ENCODE assay signal across 11 cellular contexts in the genomic region with DNA sequence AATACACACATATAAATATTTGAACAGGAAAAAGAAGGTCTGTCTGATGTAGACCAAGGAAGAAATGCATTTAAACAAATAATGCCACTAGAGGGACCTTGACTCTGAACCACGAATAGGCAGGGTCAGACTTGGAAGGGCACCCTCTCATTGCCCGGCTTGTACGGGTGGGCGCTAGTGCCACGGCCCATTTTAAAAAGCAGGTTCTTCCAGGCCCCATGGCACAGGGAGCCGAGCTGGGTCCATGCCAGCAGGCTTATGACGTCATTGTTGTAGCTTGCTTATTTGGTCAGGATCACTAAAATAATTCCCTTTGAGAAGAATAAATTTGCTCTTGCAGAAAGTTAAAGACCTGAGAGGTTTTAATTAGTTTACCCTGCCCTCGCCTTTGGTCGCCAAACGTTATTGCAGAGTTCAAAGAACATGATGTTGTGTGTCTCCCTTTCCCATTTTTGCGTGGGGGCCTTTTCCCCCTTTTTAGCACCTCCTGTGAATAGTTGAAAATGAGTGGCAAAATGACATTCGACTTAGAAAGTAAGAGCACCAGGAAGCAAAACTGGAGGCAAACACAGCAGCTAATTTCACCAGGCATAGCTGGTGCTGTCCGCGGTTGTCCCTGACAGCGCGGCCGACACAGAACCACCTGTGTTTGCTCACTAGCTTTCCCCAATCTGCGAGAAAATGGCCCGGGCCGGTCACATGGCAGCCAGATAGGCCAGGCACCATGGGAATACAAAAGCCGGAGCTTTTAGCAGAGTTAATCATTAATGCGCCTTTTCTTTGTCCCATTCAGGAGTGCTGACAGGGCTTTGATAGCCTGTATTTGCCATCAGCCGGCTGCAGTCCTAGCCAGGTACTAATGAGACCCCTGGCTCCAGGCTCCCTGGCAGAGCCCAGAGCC.
DNase-seq lines count a peak whose midpoint lies in the region; ATAC-seq and TF ChIP-seq lines count a peak whose summit lies in the region.
"Had no signal": no experiment of that assay in that cellular context is flagged by ENCODE, and none has a peak within 500 bp of the region (broad histone marks: within the 10 kb centered on the region; RNA-seq: fewer than 3 reads in every experiment).

No MANE protein-coding gene starts in this region.

- no peak overlapping the region for H3K4me3 Mint-ChIP-seq in stimulated activated naive CD8-positive, alpha-beta T cell treated with anti-CD3 and anti-CD28 coated beads, Interleukin-15, amount 100 ng/mL, for 72 hours
- H3K4me3 Mint-ChIP-seq: activated naive CD8-positive, alpha-beta T cell treated with anti-CD3 and anti-CD28 coated beads, Interleukin-2, amount 50 U/mL, for 24 hours; CD8-positive, alpha-beta T cell had no signal

- no peaks in the 10 kb centered on the region for H3K9me3 ChIP-seq in lower lobe of right lung
- H3K9me3 ChIP-seq: neutrophil had no signal

- H3K27me3 ChIP-seq in lower lobe of right lung (ENCODE audit: low read depth) = no peaks in the 10 kb centered on the region

- in situ Hi-C loops in G401 (cut with HindIII; ENCODE audit: low sequenced_read_pairs) = no loop called here

- no peak overlapping the region for H3K4me3 ChIP-seq in lower lobe of right lung

- DNase-seq in DMS53 treated with DMSO at 0.1 percent for 48 hours (lab: John Stamatoyannopoulos, UW; ENCODE audit: unreplicated experiment) = peak; percentile 98
- peak; percentile 99 for DNase-seq in NCI-H146 treated with DMSO at 0.1 percent for 48 hours (lab: John Stamatoyannopoulos, UW; ENCODE audit: unreplicated experiment)
- DNase-seq in lower lobe of right lung = peak; percentile 80
- no peak for DNase-seq in GF-D8 (lab: John Stamatoyannopoulos, UW)
- DNase-seq in stimulated activated naive CD8-positive, alpha-beta T cell treated with anti-CD3 and anti-CD28 coated beads, Interleukin-15, amount 100 ng/mL, for 72 hours = no peak
- no peak for DNase-seq in activated naive CD4-positive, alpha-beta T cell treated with anti-CD3 and anti-CD28 coated beads, Interleukin-2, amount 50 U/mL, for 16 hours
- DNase-seq in G401 (ENCODE audit: low spot score) = no peak
- DNase-seq: activated naive CD8-positive, alpha-beta T cell treated with anti-CD3 and anti-CD28 coated beads, Interleukin-2, amount 50 U/mL, for 24 hours; CD8-positive, alpha-beta T cell had no signal

- H3K4me1 Mint-ChIP-seq in stimulated activated naive CD8-positive, alpha-beta T cell treated with anti-CD3 and anti-CD28 coated beads, Interleukin-15, amount 100 ng/mL, for 72 hours = no peaks in the 10 kb centered on the region
- H3K4me1 Mint-ChIP-seq: activated naive CD8-positive, alpha-beta T cell treated with anti-CD3 and anti-CD28 coated beads, Interleukin-2, amount 50 U/mL, for 24 hours had no signal

- no peaks in the 10 kb centered on the region for H3K36me3 ChIP-seq in lower lobe of right lung
- H3K36me3 ChIP-seq: neutrophil had no signal

- TF ChIP-seq CTCF in VCaP (conservative IDR thresholded peaks at IDR 0.05) (peak; percentile 49), lower lobe of right lung (IDR thresholded peaks at IDR 0.05) (no peak)

- no peaks in the 10 kb centered on the region for H3K27me3 Mint-ChIP-seq in stimulated activated naive CD8-positive, alpha-beta T cell treated with anti-CD3 and anti-CD28 coated beads, Interleukin-15, amount 100 ng/mL, for 72 hours

- H3K4me1 ChIP-seq in lower lobe of right lung = no peaks in the 10 kb centered on the region

- intact Hi-C loops in lower lobe of right lung (cut with DNase I) = no loop called here

- H3K27ac ChIP-seq in VCaP = peak overlapping the region; percentile 93
- peak overlapping the region; percentile 73 for H3K27ac ChIP-seq in lower lobe of right lung
- H3K27ac ChIP-seq: neutrophil had no signal

- ATAC-seq in lower lobe of right lung = peak; percentile 92 to 94
- ATAC-seq in stimulated activated naive CD8-positive, alpha-beta T cell treated with anti-CD3 and anti-CD28 coated beads, Interleukin-15, amount 100 ng/mL, for 72 hours = no peak
- ATAC-seq: activated naive CD8-positive, alpha-beta T cell treated with anti-CD3 and anti-CD28 coated beads, Interleukin-2, amount 50 U/mL, for 24 hours; CD8-positive, alpha-beta T cell had no signal

- no peak overlapping the region for H3K27ac Mint-ChIP-seq in stimulated activated naive CD8-positive, alpha-beta T cell treated with anti-CD3 and anti-CD28 coated beads, Interleukin-15, amount 100 ng/mL, for 72 hours
- H3K27ac Mint-ChIP-seq: activated naive CD8-positive, alpha-beta T cell treated with anti-CD3 and anti-CD28 coated beads, Interleukin-2, amount 50 U/mL, for 24 hours; CD8-positive, alpha-beta T cell had no signal

- peaks cover 0 to 7% of the 10 kb centered on the region in 2 donors for H3K9me3 Mint-ChIP-seq in stimulated activated naive CD8-positive, alpha-beta T cell treated with anti-CD3 and anti-CD28 coated beads, Interleukin-15, amount 100 ng/mL, for 72 hours
- H3K9me3 Mint-ChIP-seq: CD8-positive, alpha-beta T cell had no signal

Comparison
In these comparisons a context has a peak if more than half of its experiments do, and no peak if none do; other contexts are left out.
1. DNase-seq: peak in DMS53 treated with DMSO at 0.1 percent for 48 hours (single experiment), NCI-H146 treated with DMSO at 0.1 percent for 48 hours (single experiment) and lower lobe of right lung (single experiment); none in GF-D8 (single experiment), stimulated activated naive CD8-positive, alpha-beta T cell treated with anti-CD3 and anti-CD28 coated beads, Interleukin-15, amount 100 ng/mL, for 72 hours (0 of 2), activated naive CD4-positive, alpha-beta T cell treated with anti-CD3 and anti-CD28 coated beads, Interleukin-2, amount 50 U/mL, for 16 hours (single experiment) and G401 (single experiment).